Comparison of ENCODE assay signal across 23 cellular contexts in the genomic region with DNA sequence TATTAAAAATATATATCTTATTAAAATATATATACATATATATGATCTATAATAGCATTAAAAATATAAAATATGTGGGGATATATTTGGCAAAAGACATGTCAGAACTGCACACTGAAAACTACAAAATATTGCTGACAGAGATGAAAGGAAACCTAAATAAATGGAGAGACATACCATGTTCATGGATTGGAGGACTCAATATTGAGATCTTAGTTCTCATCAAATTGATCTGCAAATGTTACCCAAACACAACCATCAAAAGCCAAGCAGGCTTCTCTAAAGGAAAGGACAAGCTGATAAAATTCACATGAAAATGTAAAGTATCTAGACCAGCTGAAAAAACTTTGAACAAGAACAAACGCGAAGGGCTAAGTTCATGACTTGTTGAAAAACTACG.
"Had no signal": no experiment of that assay in that cellular context is flagged by ENCODE, and none has a peak within 500 bp of the region (broad histone marks: within the 10 kb centered on the region; RNA-seq: fewer than 3 reads in every experiment).

No MANE protein-coding gene starts in this region.

- ATAC-seq: effector memory CD8-positive, alpha-beta T cell; esophagus mucosa; gastrocnemius medialis; left lobe of liver; natural killer cell; stimulated activated effector memory CD8-positive, alpha-beta T cell treated with anti-CD3 and anti-CD28 coated beads, Interleukin-12 subunit alpha, Interleukin-12 subunit beta, amount 100 ng/mL, for 72 hours had no signal

- FAIRE-seq: keratinocyte had no signal

- H3K36me3 ChIP-seq: prostate gland had no signal

- DNase-seq: cortex of kidney; effector memory CD8-positive, alpha-beta T cell; foreskin fibroblast; gastrocnemius medialis; head of caudate nucleus; natural killer cell; sigmoid colon; stimulated activated CD4-positive, alpha-beta T cell treated with anti-CD3 and anti-CD28 coated beads, Interleukin-2, amount 100 ng/mL, for 24 hours; stimulated activated CD4-positive, alpha-beta T cell treated with anti-CD3 and anti-CD28 coated beads, Interleukin-4, amount 100 ng/mL, for 24 hours; stimulated activated naive CD4-positive, alpha-beta T cell treated with Interleukin-2 at 50 U/mL for 16 hours; stomach; thyroid gland had no signal

- H3K27ac ChIP-seq: epithelial cell of prostate, gastrocnemius medialis, parathyroid adenoma, prostate gland, right atrium auricular region, sigmoid colon, stomach, thyroid gland had no signal

- H3K9me3 Mint-ChIP-seq: effector memory CD8-positive, alpha-beta T cell; natural killer cell; stimulated activated effector memory CD8-positive, alpha-beta T cell treated with anti-CD3 and anti-CD28 coated beads, Interleukin-12 subunit alpha, Interleukin-12 subunit beta, amount 100 ng/mL, for 72 hours had no signal

- H2AFZ ChIP-seq: parathyroid adenoma had no signal

- H3K27me3 ChIP-seq: gastrocnemius medialis, right atrium auricular region, sigmoid colon, stomach, thyroid gland had no signal

- H3K27ac Mint-ChIP-seq: memory B cell; natural killer cell; stimulated activated effector memory CD8-positive, alpha-beta T cell treated with anti-CD3 and anti-CD28 coated beads, Interleukin-12 subunit alpha, Interleukin-12 subunit beta, amount 100 ng/mL, for 72 hours; type B pancreatic cell had no signal

- H3K27me3 Mint-ChIP-seq: effector memory CD8-positive, alpha-beta T cell; memory B cell; type B pancreatic cell had no signal

- H3K4me1 ChIP-seq: parathyroid adenoma had no signal

- H3K9ac ChIP-seq: parathyroid adenoma had no signal

- H3K4me3 ChIP-seq: gastrocnemius medialis, lung, prostate gland, right atrium auricular region, sigmoid colon, stomach, thyroid gland had no signal

- H3K9me3 ChIP-seq: prostate gland, thyroid gland had no signal

- H3K4me3 Mint-ChIP-seq: effector memory CD8-positive, alpha-beta T cell; memory B cell; natural killer cell; stimulated activated effector memory CD8-positive, alpha-beta T cell treated with anti-CD3 and anti-CD28 coated beads, Interleukin-12 subunit alpha, Interleukin-12 subunit beta, amount 100 ng/mL, for 72 hours; type B pancreatic cell had no signal
